10 cellular contexts compared by ENCODE assay signal in the genomic region with DNA sequence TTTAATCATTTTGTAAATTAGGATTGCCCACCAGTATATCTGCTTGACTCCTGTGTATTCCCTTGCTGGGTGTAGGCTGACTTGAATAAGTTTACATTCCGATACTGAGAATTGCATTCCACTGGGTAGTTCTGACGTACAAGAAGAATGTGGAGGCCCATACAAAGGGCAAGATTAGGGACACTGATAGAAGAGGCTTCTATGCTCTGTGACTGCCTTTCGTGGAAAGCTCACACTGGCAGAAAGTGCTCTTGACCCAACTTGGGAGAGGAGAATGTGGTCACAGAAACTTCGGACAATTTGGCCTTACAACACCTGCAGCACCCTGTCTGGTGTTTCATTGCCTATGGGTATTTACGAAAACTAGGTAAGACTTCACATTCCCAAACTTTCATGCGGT.
DNase-seq lines count a peak whose midpoint lies in the region; FAIRE-seq and TF ChIP-seq lines count a peak whose summit lies in the region.
"Had no signal": no experiment of that assay in that cellular context is flagged by ENCODE, and none has a peak within 500 bp of the region (broad histone marks: within the 10 kb centered on the region; RNA-seq: fewer than 3 reads in every experiment).

No MANE protein-coding gene starts in this region.

- H3K9me3 ChIP-seq in spleen (no peaks in the 10 kb centered on the region), ovary (no peaks in the 10 kb centered on the region)

- H3K9me3 Mint-ChIP-seq in activated CD4-positive, alpha-beta T cell treated with anti-CD3 and anti-CD28 coated beads, Interleukin-2, amount 10 ng/mL, durations not matched to agents 24 days and 14 days, result peaks cover 3% of the 10 kb centered on the region
- H3K9me3 Mint-ChIP-seq: activated CD8-positive, alpha-beta T cell treated with anti-CD3 and anti-CD28 coated beads for 36 hours had no signal

- H3K4me1 Mint-ChIP-seq in activated CD4-positive, alpha-beta T cell treated with anti-CD3 and anti-CD28 coated beads, Interleukin-2, amount 10 ng/mL, durations not matched to agents 24 days and 14 days, result peaks cover 14% of the 10 kb centered on the region

- no peak overlapping the region for H3K4me3 Mint-ChIP-seq in activated CD4-positive, alpha-beta T cell treated with anti-CD3 and anti-CD28 coated beads, Interleukin-2, amount 10 ng/mL, durations not matched to agents 24 days and 14 days
- H3K4me3 Mint-ChIP-seq: activated CD8-positive, alpha-beta T cell treated with anti-CD3 and anti-CD28 coated beads for 36 hours had no signal

- TF ChIP-seq POLR2A in spleen (IDR thresholded peaks at IDR 0.05), result peak in 1 of 3 donors; percentile 29
- TF ChIP-seq POLR2A in GM12891 (IDR thresholded peaks at IDR 0.05; ENCODE audit: low read depth, low read length), result no peak
- TF ChIP-seq POLR2A in ovary (IDR thresholded peaks at IDR 0.05), result no peak

- DNase-seq in HS-27A (ENCODE audit: low read depth) (peak; percentile 62), choroid plexus epithelial cell (ENCODE audit: low read depth) (peak; percentile 95), iris pigment epithelial cell (ENCODE audit: low read depth) (peak; percentile 95), spleen (no peak), GM12891 (ENCODE audit: insufficient read length, low spot score) (no peak), ovary (no peak), SHP77 treated with DMSO at 0.1 percent for 48 hours (lab: John Stamatoyannopoulos, UW) (no peak)
- no peak for DNase-seq in activated CD4-positive, alpha-beta T cell treated with anti-CD3 and anti-CD28 coated beads, Interleukin-2, amount 10 ng/mL, durations not matched to agents 24 days and 14 days
- DNase-seq: activated CD8-positive, alpha-beta T cell treated with anti-CD3 and anti-CD28 coated beads for 36 hours had no signal

- H3K27ac ChIP-seq in spleen (peak overlapping the region in 7 of 8 donors; percentile 30 to 79 (median 70)), ovary (no peak overlapping the region)

- no peak for TF ChIP-seq EP300 in ovary (IDR thresholded peaks at IDR 0.05)

- H3K27ac Mint-ChIP-seq in activated CD4-positive, alpha-beta T cell treated with anti-CD3 and anti-CD28 coated beads, Interleukin-2, amount 10 ng/mL, durations not matched to agents 24 days and 14 days, result no peak overlapping the region
- H3K27ac Mint-ChIP-seq: activated CD8-positive, alpha-beta T cell treated with anti-CD3 and anti-CD28 coated beads for 36 hours had no signal

- intact Hi-C loops in spleen (cut with DNase I; ENCODE audit: low total_unique reads), result no loop called here
- intact Hi-C loops in ovary (cut with DNase I), result no loop called here
- intact Hi-C loops in activated CD4-positive, alpha-beta T cell treated with anti-CD3 and anti-CD28 coated beads, Interleukin-2, amount 10 ng/mL, durations not matched to agents 24 days and 14 days (cut with micrococcal nuclease), result no loop called here

- H3K27me3 Mint-ChIP-seq in activated CD4-positive, alpha-beta T cell treated with anti-CD3 and anti-CD28 coated beads, Interleukin-2, amount 10 ng/mL, durations not matched to agents 24 days and 14 days, result no peaks in the 10 kb centered on the region
- H3K27me3 Mint-ChIP-seq: activated CD8-positive, alpha-beta T cell treated with anti-CD3 and anti-CD28 coated beads for 36 hours had no signal

- 65 to 76% (median 69%) methylated on average over 6 of the region's 6 CpGs for WGBS in spleen, 5 donors
- WGBS in ovary, 3 donors, result 46 to 64% (median 46%) methylated on average over 6 of the region's 6 CpGs

- no peaks in the 10 kb centered on the region for H3K36me3 ChIP-seq in spleen
- H3K36me3 ChIP-seq in ovary, result no peaks in the 10 kb centered on the region

- no peaks in the 10 kb centered on the region for H3K36me3 Mint-ChIP-seq in activated CD4-positive, alpha-beta T cell treated with anti-CD3 and anti-CD28 coated beads, Interleukin-2, amount 10 ng/mL, durations not matched to agents 24 days and 14 days (ENCODE audit: low read depth)

- FAIRE-seq in GM12891 (lab: Jason Lieb, UNC), result no peak
- FAIRE-seq: colon had no signal

- H3K27me3 ChIP-seq in spleen (replicated peaks in 1 of 7) (no peaks in the 10 kb centered on the region), ovary (no peaks in the 10 kb centered on the region)

- no peak for TF ChIP-seq CTCF in choroid plexus epithelial cell (conservative IDR thresholded peaks at IDR 0.05; ENCODE audit: low read depth, low read length)
- TF ChIP-seq CTCF in spleen (IDR thresholded peaks at IDR 0.05 in 8 of 11, conservative IDR thresholded peaks at IDR 0.05 in 3 of 11), result no peak
- TF ChIP-seq CTCF in ovary (IDR thresholded peaks at IDR 0.05), result no peak

- H3K4me1 ChIP-seq in spleen (peaks cover 5 to 33% (median 12%) of the 10 kb centered on the region in 6 donors), ovary (ENCODE audit: insufficient read depth) (peaks cover 6% of the 10 kb centered on the region)

- H3K4me3 ChIP-seq in choroid plexus epithelial cell (ENCODE audit: low read depth, low read length), result no peak overlapping the region
- peak overlapping the region in 6 of 8 donors; percentile 9 to 59 (median 23) for H3K4me3 ChIP-seq in spleen
- no peak overlapping the region for H3K4me3 ChIP-seq in ovary

TF ChIP-seq in GM12891, 5 proteins besides CTCF, POLR2A, EP300 and RAD21:
- no peak for TF ChIP-seq POLR2AphosphoS5 (IDR thresholded peaks at IDR 0.05; ENCODE audit: low read depth, low read length)
- no peak for TF ChIP-seq POU2F2 (IDR thresholded peaks at IDR 0.05; ENCODE audit: low read depth, low read length)
- no peak for TF ChIP-seq TAF1 (IDR thresholded peaks at IDR 0.05; ENCODE audit: low read depth, low read length)
- no peak for TF ChIP-seq SPI1 (IDR thresholded peaks at IDR 0.05; ENCODE audit: low read depth, low read length)
- no peak for TF ChIP-seq PAX5 (IDR thresholded peaks at IDR 0.05; ENCODE audit: insufficient read depth, low read length, severe bottlenecking)

Comparison
In these comparisons a context has a peak if more than half of its experiments do, and no peak if none do; other contexts are left out.
1. DNase-seq: peak in HS-27A (single experiment), choroid plexus epithelial cell (single experiment) and iris pigment epithelial cell (single experiment); none in spleen (single experiment), GM12891 (single experiment), ovary (0 of 5), activated CD4-positive, alpha-beta T cell treated with anti-CD3 and anti-CD28 coated beads, Interleukin-2, amount 10 ng/mL, durations not matched to agents 24 days and 14 days (single experiment) and SHP77 treated with DMSO at 0.1 percent for 48 hours (single experiment).
2. H3K4me3 ChIP-seq: peak in spleen (6 of 8); none in choroid plexus epithelial cell (single experiment) and ovary (single experiment).
3. H3K27ac ChIP-seq: peak in spleen (7 of 8); none in ovary (0 of 2).